ENCODE assay signal across 32 cellular contexts in the genomic region with DNA sequence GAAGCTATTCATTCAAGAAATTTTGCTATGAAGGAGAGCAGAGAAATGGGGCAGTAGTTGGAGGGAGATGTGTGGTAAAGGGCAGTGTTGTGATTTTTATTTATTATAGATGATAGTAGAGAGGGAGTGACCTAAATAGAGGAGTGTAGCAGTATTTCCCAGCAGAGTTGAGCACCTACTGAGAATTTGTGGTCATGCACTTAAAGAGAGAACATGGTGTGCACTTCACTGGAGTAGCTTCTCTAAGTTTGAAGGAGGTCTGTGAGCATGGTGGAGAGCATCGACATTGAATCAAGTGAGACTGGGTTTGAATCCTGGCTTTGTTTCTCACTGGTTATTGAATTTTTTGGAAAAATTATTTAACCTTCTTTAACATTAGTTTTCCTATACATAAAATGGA.
"Had no signal": no experiment of that assay in that cellular context is flagged by ENCODE, and none has a peak within 500 bp of the region (broad histone marks: within the 10 kb centered on the region; RNA-seq: fewer than 3 reads in every experiment).

No MANE protein-coding gene starts in this region.

- H3K9me3 ChIP-seq: adrenal gland, ascending aorta, body of pancreas, breast epithelium had no signal

- H3K27me3 ChIP-seq: adrenal gland, ascending aorta, body of pancreas, brain microvascular endothelial cell, breast epithelium, cardiac muscle cell had no signal

- H3K4me3 ChIP-seq: adrenal gland, ascending aorta, body of pancreas, breast epithelium, cardiac muscle cell had no signal

- H3K4me1 ChIP-seq: ascending aorta, breast epithelium had no signal

- DNase-seq: activated effector memory CD4-positive, alpha-beta T cell treated with anti-CD3 and anti-CD28 coated beads, Interleukin-2, amount 50 U/mL, for 16 hours; activated effector memory CD4-positive, alpha-beta T cell treated with Interleukin-2 at 50 U/mL for 16 hours; activated gamma-delta T cell; activated gamma-delta T cell treated with Interleukin-2 at 50 U/mL for 16 hours; activated naive CD4-positive, alpha-beta T cell; activated naive CD4-positive, alpha-beta T cell treated with anti-CD3 and anti-CD28 coated beads for 36 hours; activated naive CD4-positive, alpha-beta T cell treated with anti-CD3 and anti-CD28 coated beads, Interleukin-2, amount 10 ng/mL, durations not matched to agents 7 days and 5 days; activated naive CD4-positive, alpha-beta T cell treated with anti-CD3 and anti-CD28 coated beads, Interleukin-2, amount 50 U/mL, for 16 hours; activated naive CD4-positive, alpha-beta T cell treated with Interleukin-2 at 50 U/mL for 16 hours; activated naive CD8-positive, alpha-beta T cell treated with anti-CD3 and anti-CD28 coated beads for 36 hours; activated naive CD8-positive, alpha-beta T cell treated with anti-CD3 and anti-CD28 coated beads, Interleukin-2, amount 10 ng/mL, durations not matched to agents 7 days and 5 days; activated naive CD8-positive, alpha-beta T cell treated with anti-CD3 and anti-CD28 coated beads, Interleukin-2, amount 50 U/mL, for 24 hours; activated T-cell treated with anti-CD3 and anti-CD28 coated beads for 4 hours; activated T-cell treated with anti-CD3 and anti-CD28 coated beads, Interleukin-2, amount 50 U/mL, for 1 hour; activated T-cell treated with anti-CD3 and anti-CD28 coated beads, Interleukin-2, amount 50 U/mL, for 24 hours; activated T-cell treated with anti-CD3 and anti-CD28 coated beads, Interleukin-2, amount 50 U/mL, for 4 hours; activated T-cell treated with anti-CD3 and anti-CD28 coated beads, Interleukin-2, amount 50 U/mL, for 48 hours; activated T-cell treated with anti-CD3 and anti-CD28 coated beads, Interleukin-2, amount 50 U/mL, for 72 hours; adrenal gland; amniotic stem cell; amygdala; anterior cingulate cortex; aorta; body of pancreas; brain microvascular endothelial cell; caudate nucleus; central memory CD4-positive, alpha-beta T cell had no signal

- H3K27ac ChIP-seq: adrenal gland, ascending aorta, body of pancreas, brain microvascular endothelial cell, breast epithelium, cardiac muscle cell had no signal

- ATAC-seq: activated naive CD4-positive, alpha-beta T cell treated with anti-CD3 and anti-CD28 coated beads, Interleukin-2, amount 50 U/mL, for 72 hours; activated naive CD8-positive, alpha-beta T cell treated with anti-CD3 and anti-CD28 coated beads, Interleukin-2, amount 50 U/mL, for 24 hours; activated T-cell treated with anti-CD3 and anti-CD28 coated beads, Interleukin-2, amount 50 U/mL, for 4 hours; activated T-cell treated with anti-CD3 and anti-CD28 coated beads, Interleukin-2, amount 50 U/mL, for 72 hours; activated T-helper 17 cell treated with anti-CD3 and anti-CD28 coated beads, Interleukin-2, amount 50 U/mL, for 72 hours; body of pancreas had no signal

- H3K36me3 ChIP-seq: adrenal gland, ascending aorta, brain microvascular endothelial cell, breast epithelium, cardiac muscle cell had no signal
